8 cellular contexts compared by ENCODE assay signal in genomic region chr9:136539427-136540412, GRCh38. TPM values are rescaled to one million over a fixed set of nuclear protein-coding genes. Genes with fewer than 3 reads are reported as not detected.
DNase-seq lines count a peak whose midpoint lies in the region; ATAC-seq and TF ChIP-seq lines count a peak whose summit lies in the region.

No MANE protein-coding gene starts in this region.

- peaks cover 3% of the 10 kb centered on the region for H3K23me2 ChIP-seq in H9 (ENCODE audit: insufficient read length, low read depth, low read length, poor library complexity, severe bottlenecking)

- no peak overlapping the region; the same call in 1 of the 2 replicates for H2BK15ac ChIP-seq in H9 (ENCODE audit: low read depth, low read length)

- peaks cover 59% of the 10 kb centered on the region for H3K4me1 Mint-ChIP-seq in CD8-positive, alpha-beta T cell (ENCODE audit: low read depth)
- peaks cover 11 to 25% of the 10 kb centered on the region in 2 experiments for H3K4me1 Mint-ChIP-seq in H9

- peak; percentile 70 for ATAC-seq in CD8-positive, alpha-beta T cell
- peak; percentile 94 for ATAC-seq in PC-3
- peak; percentile 40 to 68 (median 53) for ATAC-seq in psoas muscle
- ATAC-seq in upper lobe of right lung = peak; percentile 93
- no peak for ATAC-seq in HG02571 (IDR thresholded peaks at IDR 0.05; ENCODE audit: unreplicated experiment)

- H2BK120ac ChIP-seq in H9 (ENCODE audit: low read depth, low read length, poor library complexity, severe bottlenecking) = no peak overlapping the region

- no peak overlapping the region for H2AK5ac ChIP-seq in H9 (ENCODE audit: insufficient read length, low read length)

- no peak overlapping the region for H3K4me2 ChIP-seq in H9 (ENCODE audit: insufficient read depth, insufficient read length, low read length)
- peak overlapping the region; percentile 78 for H3K4me2 ChIP-seq in PC-3 (ENCODE audit: low read length)

- H3K27me3 Mint-ChIP-seq in CD8-positive, alpha-beta T cell (ENCODE audit: low read depth) = no peaks in the 10 kb centered on the region
- no peaks in the 10 kb centered on the region; the same call in 1 of the 2 replicates for H3K27me3 Mint-ChIP-seq in H9 (ENCODE audit: low read depth)

- H4K8ac ChIP-seq in H9 (replicated peaks; ENCODE audit: insufficient read length, low read depth, low read length) = no peak overlapping the region

- no peak for TF ChIP-seq CTCF in CD8-positive, alpha-beta T cell (IDR thresholded peaks at IDR 0.05)
- no peak for TF ChIP-seq CTCF in H9 (conservative IDR thresholded peaks at IDR 0.05)
- TF ChIP-seq CTCF in PC-3 (conservative IDR thresholded peaks at IDR 0.05; ENCODE audit: low read depth, low read length) = no peak
- TF ChIP-seq CTCF in psoas muscle (IDR thresholded peaks at IDR 0.05) = no peak
- TF ChIP-seq CTCF in upper lobe of right lung (IDR thresholded peaks at IDR 0.05) = no peak

- TSS peak; percentile 92 for BruUV-seq in PC-3 (replicated peaks; lab: Mats Ljungman, UMichigan)

- no peak overlapping the region for H3K9ac ChIP-seq in H9 (ENCODE audit: extremely low read depth, insufficient read length, low read length)
- peak overlapping the region; percentile 50 for H3K9ac ChIP-seq in PC-3 (ENCODE audit: low read length)

- POLR2A ChIA-PET in CD8-positive, alpha-beta T cell (lab: Charles Lee) = interaction anchor here (0.7 to 2.2 kb wide), 8 partner anchors 8 to 260 kb away, joined by 3 to 13 read pairs (median 6); no protein-coding TSS in a partner anchor
- POLR2A ChIA-PET in PC-3 (lab: Charles Lee; ENCODE audit: unreplicated experiment) = no interaction called here

- H3K14ac ChIP-seq in H9 (ENCODE audit: insufficient read depth, low read length) = no peak overlapping the region

- H3K4me3 ChIP-seq in CD8-positive, alpha-beta T cell (ENCODE audit: low read depth, low read length) = peak overlapping the region; percentile 58
- H3K4me3 ChIP-seq in PC-3 (ENCODE audit: low read length) (peak overlapping the region; percentile 23; the same call in 1 of the 2 replicates), psoas muscle (peak overlapping the region; percentile 51), upper lobe of right lung (peak overlapping the region; percentile 36)

- H3K27ac ChIP-seq in CD8-positive, alpha-beta T cell (ENCODE audit: low read depth, low read length) = peak overlapping the region; percentile 73
- H3K27ac ChIP-seq in H9 (ENCODE audit: insufficient read length, low read depth, low read length) = no peak overlapping the region
- H3K27ac ChIP-seq in PC-3 (ENCODE audit: low read length) = peak overlapping the region; percentile 74
- H3K27ac ChIP-seq in psoas muscle = peak overlapping the region; percentile 71
- H3K27ac ChIP-seq in upper lobe of right lung = peak overlapping the region; percentile 93

- peak overlapping the region; percentile 85 for H3K4me3 Mint-ChIP-seq in CD8-positive, alpha-beta T cell
- no peak overlapping the region for H3K4me3 Mint-ChIP-seq in H9

- peaks cover 3% of the 10 kb centered on the region; the same call in 1 of the 2 replicates for H3K79me2 ChIP-seq in H9 (ENCODE audit: insufficient read depth, low read length)
- H3K79me2 ChIP-seq in PC-3 (ENCODE audit: low read length) = peaks cover 18% of the 10 kb centered on the region

- no peak overlapping the region for H3K18ac ChIP-seq in H9 (ENCODE audit: insufficient read length, low read depth, low read length)

- H2BK12ac ChIP-seq in H9 (ENCODE audit: insufficient read length, low read depth, low read length) = no peak overlapping the region

- CTCF ChIA-PET in CD8-positive, alpha-beta T cell (lab: Charles Lee) = interaction anchor here (0.6 to 2.7 kb wide), 7 partner anchors 9 to 177 kb away, joined by 3 to 16 read pairs (median 5); partner anchors contain the start of gene DNLZ
- CTCF ChIA-PET in PC-3 (lab: Charles Lee) = no interaction called here

- no peaks in the 10 kb centered on the region for H3K9me3 Mint-ChIP-seq in CD8-positive, alpha-beta T cell
- no peaks in the 10 kb centered on the region for H3K9me3 Mint-ChIP-seq in H9

- no peak overlapping the region for H3K23ac ChIP-seq in H9 (ENCODE audit: insufficient read length, low read depth, low read length)

- H4K5ac ChIP-seq in H9 (ENCODE audit: insufficient read length, low read depth, low read length) = no peak overlapping the region

- peaks cover 7% of the 10 kb centered on the region for H3K36me3 ChIP-seq in CD8-positive, alpha-beta T cell (ENCODE audit: insufficient read depth, low read length)
- no peaks in the 10 kb centered on the region for H3K36me3 ChIP-seq in PC-3 (ENCODE audit: low read depth, low read length)
- H3K36me3 ChIP-seq in psoas muscle (ENCODE audit: insufficient read depth in 1 of 2, low read depth in 1 of 2) = peaks cover 0 to 13% of the 10 kb centered on the region in 2 donors
- H3K36me3 ChIP-seq in upper lobe of right lung = peaks cover 27% of the 10 kb centered on the region

- no peaks in the 10 kb centered on the region for H3K27me3 ChIP-seq in CD8-positive, alpha-beta T cell (ENCODE audit: insufficient read depth, low read length)
- H3K27me3 ChIP-seq in H9 (ENCODE audit: insufficient read depth, low read length) (no peaks in the 10 kb centered on the region), PC-3 (ENCODE audit: low read length) (no peaks in the 10 kb centered on the region), psoas muscle (ENCODE audit: insufficient read depth in 3 of 3, low read length in 2 of 3) (no peaks in the 10 kb centered on the region), upper lobe of right lung (no peaks in the 10 kb centered on the region)

- no peaks in the 10 kb centered on the region for H3F3A ChIP-seq in PC-3 (ENCODE audit: low read length, unreplicated experiment)

- peaks cover 18% of the 10 kb centered on the region for H3K79me1 ChIP-seq in H9 (ENCODE audit: insufficient read depth, low read depth, low read length, poor library complexity, severe bottlenecking)

- no peak overlapping the region for H2BK20ac ChIP-seq in H9 (ENCODE audit: low read depth, low read length, poor library complexity, severe bottlenecking)

- no peak overlapping the region for H2BK5ac ChIP-seq in H9 (ENCODE audit: insufficient read length, low read length)

- peaks cover 80% of the 10 kb centered on the region for H3K4me1 ChIP-seq in CD8-positive, alpha-beta T cell (ENCODE audit: insufficient read depth, low read length)
- H3K4me1 ChIP-seq in H9 (ENCODE audit: insufficient read depth, low read length) (no peaks in the 10 kb centered on the region), PC-3 (ENCODE audit: insufficient read depth, low read length) (peaks cover 25% of the 10 kb centered on the region), psoas muscle (peaks cover 2% of the 10 kb centered on the region), upper lobe of right lung (peaks cover 67% of the 10 kb centered on the region)

- no CpG with 5 or more reads among the region's 33 CpGs for WGBS in H9 (ENCODE audit: extremely low coverage, insufficient read length, low lambda C conversion rate)
- WGBS in psoas muscle, 3 donors = 65 to 71% (median 70%) methylated on average over 33 of the region's 33 CpGs

- H2AFZ ChIP-seq in H9 (ENCODE audit: low read length) (no peak overlapping the region), PC-3 (ENCODE audit: low read length) (peak overlapping the region; percentile 68)

- no peak overlapping the region for H3K56ac ChIP-seq in H9 (ENCODE audit: insufficient read length, low read depth, low read length)

- H4K20me1 ChIP-seq in H9 (ENCODE audit: control insufficient read depth, insufficient read depth, insufficient read length) = peaks cover 4% of the 10 kb centered on the region
- 0 out of 2 replicates have a peak, but pooled peaks cover 7% of the 10 kb centered on the region for H4K20me1 ChIP-seq in PC-3 (ENCODE audit: low read length)

- H3K27ac Mint-ChIP-seq in CD8-positive, alpha-beta T cell = peak overlapping the region; percentile 97
- peak overlapping the region; percentile 23 to 55 (median 25); a peak in 2 of 7 replicates for H3K27ac Mint-ChIP-seq in H9

- H3T11ph ChIP-seq in H9 (ENCODE audit: low read length) = no peak overlapping the region

- H3K36me3 Mint-ChIP-seq in CD8-positive, alpha-beta T cell = peaks cover 8% of the 10 kb centered on the region
- H3K36me3 Mint-ChIP-seq in H9 (ENCODE audit: insufficient read depth in 1 of 3, low read depth in 3 of 3) = peaks cover 12 to 56% (median 41%) of the 10 kb centered on the region in 3 experiments; a peak in 6 of 7 replicates

- intact Hi-C loops in CD8-positive, alpha-beta T cell (cut with DNase I, micrococcal nuclease) = loop anchor here (1.0 to 10.0 kb wide), 4 partner anchors 56 to 1065 kb away; partner anchors contain the start of genes ARRDC1 (in 1 of the 2), CCDC183 (in 1 of the 2), QSOX2 (in 1 of the 2) and SEC16A (in 1 of the 2)
- intact Hi-C loops in PC-3 (cut with micrococcal nuclease) (loop anchor here (10.0 kb wide), 1 partner anchor 55 kb away; the partner anchor contains the start of gene SEC16A), psoas muscle (cut with DNase I) (loop anchor here in 1 of 2 donors (5.0 kb wide), 1 partner anchor 78 kb away; no protein-coding TSS in a partner anchor), upper lobe of right lung (cut with DNase I) (loop anchor here (10.0 kb wide), 1 partner anchor 85 kb away; no protein-coding TSS in a partner anchor)

- no peaks in the 10 kb centered on the region for H3K9me2 ChIP-seq in PC-3 (replicated peaks; ENCODE audit: low read length)

- H4K91ac ChIP-seq in H9 (ENCODE audit: insufficient read length, low read depth, low read length) = no peak overlapping the region

- no peaks in the 10 kb centered on the region for H3K9me3 ChIP-seq in CD8-positive, alpha-beta T cell (ENCODE audit: low read length)
- H3K9me3 ChIP-seq in H9 (ENCODE audit: control insufficient read depth, low read depth, low read length) = no peaks in the 10 kb centered on the region
- no peaks in the 10 kb centered on the region for H3K9me3 ChIP-seq in PC-3 (ENCODE audit: low read length)
- H3K9me3 ChIP-seq in psoas muscle = no peaks in the 10 kb centered on the region
- no peaks in the 10 kb centered on the region for H3K9me3 ChIP-seq in upper lobe of right lung

- H3K4ac ChIP-seq in H9 (ENCODE audit: low read depth, low read length) = no peak overlapping the region

- DNase-seq in CD8-positive, alpha-beta T cell = peak; percentile 49 to 94 (median 86)
- peak; percentile 88 for DNase-seq in H9
- DNase-seq in PC-3 = peak; percentile 94
- peak; percentile 86 for DNase-seq in activated T-helper 9 cell treated with anti-CD3 and anti-CD28 coated beads, Interleukin-2, amount 50 U/mL, for 16 hours (ENCODE audit: low read depth)
- peak; percentile 77 for DNase-seq in glomerular endothelial cell (ENCODE audit: extremely low read depth, low read depth, low spot score)
- DNase-seq in psoas muscle = peak; percentile 85 to 90
- peak; percentile 99 for DNase-seq in upper lobe of right lung

RNA-seq across cellular contexts. Expression of gene NOTCH1, which starts 6.1 kb away (rescaled TPM):
- total RNA-seq in CD8-positive, alpha-beta T cell = 10 to 100 TPM; 29.0 to 30.0 TPM
- total RNA-seq in H9 (2021) = 63.7 and 71.6 TPM in 2 replicates
- total RNA-seq in PC-3 (2014; rRNA removed) = 14.3 and 20.8 TPM in 2 replicates
- 114 and 284 TPM in 2 replicates for total RNA-seq in glomerular endothelial cell
- 10 to 100 TPM in 3 of 4 donors, 1 to 10 TPM in 1; 8.7 to 15.4 (median 12.3) TPM for total RNA-seq in psoas muscle
- 1 to 10 TPM; 1.8 to 3.8 (median 2.9) TPM for polyA plus RNA-seq in psoas muscle
- 114 TPM for total RNA-seq in upper lobe of right lung

RNA-seq across cellular contexts. Expression of gene SEC16A, which starts 56.9 kb away (rescaled TPM):
- total RNA-seq in CD8-positive, alpha-beta T cell = 10 to 100 TPM; 81.0 to 83.5 TPM
- total RNA-seq in H9 (2021) (52.1 and 56.4 TPM in 2 replicates), PC-3 (2014; rRNA removed) (28.3 and 33.5 TPM in 2 replicates), glomerular endothelial cell (71.7 and 117 TPM in 2 replicates), psoas muscle (10 to 100 TPM; 31.5 to 40.0 (median 37.0) TPM), upper lobe of right lung (63.7 TPM)
- 10 to 100 TPM; 22.3 to 27.6 (median 26.1) TPM for polyA plus RNA-seq in psoas muscle
